Comparison of ENCODE assay signal across 15 cellular contexts in the genomic region with DNA sequence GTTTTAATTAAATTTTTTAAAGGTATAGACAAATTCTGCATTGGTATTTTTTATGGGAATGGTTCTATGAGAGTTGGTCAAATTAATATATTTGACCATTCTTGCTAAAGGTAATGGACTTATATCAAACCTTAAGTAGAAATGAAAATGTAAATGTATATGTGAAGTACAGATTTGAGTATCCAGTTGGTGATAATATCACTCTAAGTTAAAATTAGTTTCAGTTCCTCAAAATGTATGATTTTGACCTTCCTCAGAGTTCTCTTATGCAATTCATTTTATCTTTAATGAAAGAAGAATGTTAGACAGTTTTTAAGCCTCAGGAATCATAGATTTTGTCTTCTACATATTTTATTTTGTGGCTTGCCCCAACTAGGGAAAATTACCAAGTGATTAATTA.
DNase-seq lines count a peak whose midpoint lies in the region; ATAC-seq, FAIRE-seq and TF ChIP-seq lines count a peak whose summit lies in the region.
"Had no signal": no experiment of that assay in that cellular context is flagged by ENCODE, and none has a peak within 500 bp of the region (broad histone marks: within the 10 kb centered on the region; RNA-seq: fewer than 3 reads in every experiment).

No MANE protein-coding gene starts in this region.

- no peak for TF ChIP-seq POLR2A in GM12891 (IDR thresholded peaks at IDR 0.05; ENCODE audit: low read depth, low read length)

- no peaks in the 10 kb centered on the region for H3K4me1 ChIP-seq in right atrium auricular region
- H3K4me1 ChIP-seq: gastroesophageal sphincter had no signal

- no peaks in the 10 kb centered on the region for H3K27me3 ChIP-seq in right atrium auricular region
- H3K27me3 ChIP-seq: dorsolateral prefrontal cortex, gastroesophageal sphincter, neutrophil had no signal

- no peaks in the 10 kb centered on the region for H3K9me3 ChIP-seq in right atrium auricular region
- H3K9me3 ChIP-seq: gastroesophageal sphincter, neutrophil had no signal

- H3K4me3 ChIP-seq in right atrium auricular region: no peak overlapping the region
- H3K4me3 ChIP-seq: dorsolateral prefrontal cortex, gastroesophageal sphincter had no signal

- H3K27ac ChIP-seq in right atrium auricular region: no peak overlapping the region
- H3K27ac ChIP-seq: dorsolateral prefrontal cortex, gastroesophageal sphincter, neutrophil had no signal

- H3K36me3 ChIP-seq in right atrium auricular region: no peaks in the 10 kb centered on the region
- H3K36me3 ChIP-seq: gastroesophageal sphincter, neutrophil had no signal

- TF ChIP-seq CTCF in GM20000 (IDR thresholded peaks at IDR 0.05; ENCODE audit: extremely low read depth, missing control alignments) (no peak), right atrium auricular region (IDR thresholded peaks at IDR 0.05) (no peak)

- DNase-seq in GM12891 (ENCODE audit: insufficient read length, low spot score): no peak
- peak; percentile 1 for DNase-seq in GM20000 (ENCODE audit: low spot score)
- DNase-seq in germinal center (ENCODE audit: low spot score): no peak
- DNase-seq in right atrium auricular region (ENCODE audit: low spot score): no peak
- DNase-seq in NCI-H526 treated with DMSO at 0.1 percent for 48 hours (lab: John Stamatoyannopoulos, UW): no peak
- DNase-seq in NCI-H2081 treated with DMSO at 0.1 percent for 48 hours (lab: John Stamatoyannopoulos, UW): no peak
- DNase-seq: DND-41; dorsolateral prefrontal cortex; NCI-H1417 treated with DMSO at 0.1 percent for 48 hours; stimulated activated naive CD4-positive, alpha-beta T cell treated with Interleukin-2 at 50 U/mL for 16 hours; T-helper 9 cell had no signal

- FAIRE-seq in GM12891 (lab: Jason Lieb, UNC): no peak

- ATAC-seq in HG02938 (IDR thresholded peaks at IDR 0.05; ENCODE audit: unreplicated experiment): peak; percentile 99
- peak; percentile 95 for ATAC-seq in HG03558 (IDR thresholded peaks at IDR 0.05; ENCODE audit: extremely low read depth, unreplicated experiment)
- ATAC-seq: gastroesophageal sphincter had no signal

TF ChIP-seq in GM12891, 5 proteins besides CTCF, POLR2A, EP300 and RAD21:
- TF ChIP-seq POU2F2 (IDR thresholded peaks at IDR 0.05; ENCODE audit: low read depth, low read length): no peak
- TF ChIP-seq SPI1 (IDR thresholded peaks at IDR 0.05; ENCODE audit: low read depth, low read length): peak; percentile 86
